ENCODE assay signal across 10 cellular contexts in genomic region chr16:11349599-11350276, GRCh38. TPM values are rescaled to one million over a fixed set of nuclear protein-coding genes. Genes with fewer than 3 reads are reported as not detected.
DNase-seq lines count a peak whose midpoint lies in the region; ATAC-seq and TF ChIP-seq lines count a peak whose summit lies in the region.
"Had no signal": no experiment of that assay in that cellular context is flagged by ENCODE, and none has a peak within 500 bp of the region (broad histone marks: within the 10 kb centered on the region; RNA-seq: fewer than 3 reads in every experiment).

No MANE protein-coding gene starts in this region.

- peak; percentile 70 for ATAC-seq in left lung
- no peak for ATAC-seq in GM19395 (IDR thresholded peaks at IDR 0.05; ENCODE audit: unreplicated experiment)
- ATAC-seq in HG03439 (IDR thresholded peaks at IDR 0.05; ENCODE audit: unreplicated experiment): no peak

- H3K27ac Mint-ChIP-seq in brain: peak overlapping the region; percentile 46 to 88 (median 88)
- H3K27ac Mint-ChIP-seq: stimulated activated naive CD8-positive, alpha-beta T cell treated with anti-CD3 and anti-CD28 coated beads, Interleukin-15, Interleukin-2, amounts not matched to agents 100 ng/mL and 50 ng/mL, for 24 hours had no signal

- H3K9me3 ChIP-seq in left lung: no peaks in the 10 kb centered on the region
- no peaks in the 10 kb centered on the region for H3K9me3 ChIP-seq in tibial nerve

- peak overlapping the region in 3 of 5 experiments; percentile 51 to 59 (median 56) for H3K4me3 Mint-ChIP-seq in brain
- H3K4me3 Mint-ChIP-seq: stimulated activated naive CD8-positive, alpha-beta T cell treated with anti-CD3 and anti-CD28 coated beads, Interleukin-15, Interleukin-2, amounts not matched to agents 100 ng/mL and 50 ng/mL, for 24 hours had no signal

- WGBS in tibial nerve, 2 donors: 25 to 30% methylated on average over 14 of the region's 14 CpGs

- intact Hi-C loops in left lung (cut with DNase I): loop anchor here in 1 of 2 donors (10.0 kb wide), 1 partner anchor 385 kb away; no protein-coding TSS in a partner anchor

- no peaks in the 10 kb centered on the region for H3K27me3 ChIP-seq in left lung
- H3K27me3 ChIP-seq in tibial nerve: no peaks in the 10 kb centered on the region

- DNase-seq in LHCN-M2 (ENCODE audit: low read depth) (peak; percentile 44), left lung (peak; percentile 76 to 79), tibial nerve (ENCODE audit: low spot score in 2 of 2) (peak; percentile 57 to 71), RPMI8226 (no peak)
- no peak for DNase-seq in NK-92 treated with Interleukin-12 subunit alpha and Interleukin-12 subunit beta, amount 100 ng/mL, for 24 hours (lab: John Stamatoyannopoulos, UW)
- DNase-seq: activated CD4-positive, alpha-beta T cell treated with anti-CD3 and anti-CD28 coated beads for 1 hour had no signal

- TF ChIP-seq POLR2A in tibial nerve (IDR thresholded peaks at IDR 0.05): no peak

- TF ChIP-seq CTCF in brain (conservative IDR thresholded peaks at IDR 0.05) (no peak), left lung (IDR thresholded peaks at IDR 0.05) (no peak), tibial nerve (IDR thresholded peaks at IDR 0.05) (no peak)

- H3K27ac ChIP-seq in left lung: peak overlapping the region; percentile 76 to 85
- peak overlapping the region in 3 of 4 donors; percentile 6 to 82 (median 81) for H3K27ac ChIP-seq in tibial nerve

- H3K4me3 ChIP-seq in left lung: peak overlapping the region; percentile 3 to 13
- H3K4me3 ChIP-seq in tibial nerve: no peak overlapping the region

- H3K36me3 Mint-ChIP-seq in brain: no peaks in the 10 kb centered on the region

- H3K4me1 ChIP-seq in left lung: peaks cover 19 to 48% of the 10 kb centered on the region in 2 donors
- H3K4me1 ChIP-seq in tibial nerve: peaks cover 0 to 29% (median 11%) of the 10 kb centered on the region in 4 donors

- peaks cover 0 to 2% (median 0%) of the 10 kb centered on the region in 5 experiments for H3K9me3 Mint-ChIP-seq in brain

- H3K27me3 Mint-ChIP-seq in brain: no peaks in the 10 kb centered on the region
- H3K27me3 Mint-ChIP-seq: stimulated activated naive CD8-positive, alpha-beta T cell treated with anti-CD3 and anti-CD28 coated beads, Interleukin-15, Interleukin-2, amounts not matched to agents 100 ng/mL and 50 ng/mL, for 24 hours had no signal

- peak; percentile 66 to 77 for TF ChIP-seq EP300 in tibial nerve (IDR thresholded peaks at IDR 0.05)

- H3K4me1 Mint-ChIP-seq in brain: peaks cover 58% of the 10 kb centered on the region

- no peaks in the 10 kb centered on the region for H3K36me3 ChIP-seq in left lung
- H3K36me3 ChIP-seq in tibial nerve: no peaks in the 10 kb centered on the region

RNA-seq across cellular contexts. Expression of gene RMI2, which starts 4.5 kb away (rescaled TPM):
- 14.2 and 14.3 TPM in 2 replicates for total RNA-seq in LHCN-M2 (2014; rRNA removed)
- polyA plus RNA-seq in LHCN-M2 (2012): 6.9 TPM
- polyA plus RNA-seq in brain (ENCODE audit: insufficient read depth, low read depth, low replicate concordance): 43.1 TPM
- total RNA-seq in left lung: 10 to 100 TPM in 1 of 2 donors, 1 to 10 TPM in 1; 9.6 to 14.1 TPM
- total RNA-seq in tibial nerve: 1 to 10 TPM in 3 of 4 donors, not detected in 1; 1.3 to 4.0 (median 2.0) TPM

Comparison
In these comparisons a context has a peak if more than half of its experiments do, and no peak if none do; other contexts are left out.
1. DNase-seq: peak in LHCN-M2 (single experiment), left lung (2 of 2) and tibial nerve (2 of 2); none in RPMI8226 (single experiment) and NK-92 treated with Interleukin-12 subunit alpha and Interleukin-12 subunit beta, amount 100 ng/mL, for 24 hours (single experiment).
2. H3K4me3 ChIP-seq: peak in left lung (2 of 2); none in tibial nerve (0 of 4).